Comparison of ENCODE assay signal across 8 cellular contexts in the genomic region with DNA sequence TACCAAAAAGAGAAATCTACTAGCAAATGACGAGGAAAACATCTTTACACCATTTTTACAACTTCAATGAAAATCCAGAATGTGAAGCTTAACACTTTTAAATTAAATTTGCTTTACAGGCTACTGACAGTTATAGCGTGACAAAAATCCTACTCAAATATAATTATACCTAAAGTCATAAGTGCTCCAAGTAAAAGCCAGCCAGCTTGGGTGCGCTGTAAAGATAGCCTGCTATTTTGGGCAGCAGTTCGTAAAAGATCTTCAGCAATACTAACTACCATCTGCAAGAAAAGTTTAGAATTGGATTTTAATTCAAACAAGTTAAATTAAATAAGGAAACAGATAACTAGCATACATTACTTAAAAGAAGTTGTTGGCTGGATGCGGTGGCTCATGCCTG.
"Had no signal": no experiment of that assay in that cellular context is flagged by ENCODE, and none has a peak within 500 bp of the region (broad histone marks: within the 10 kb centered on the region; RNA-seq: fewer than 3 reads in every experiment).

No MANE protein-coding gene starts in this region.

- ATAC-seq: HCT116, HepG2 had no signal

- H3K4me1 ChIP-seq: HAP-1 had no signal

- DNase-seq: GM23248, GOT3, H7, HFFc6 had no signal

- H3K27ac ChIP-seq: GM23248, HL-60 had no signal

- H3K4me3 ChIP-seq: GM23248, HAP-1 had no signal

- H3K9me3 ChIP-seq: HAP-1 had no signal
